Comparison of ENCODE assay signal across 8 cellular contexts in genomic region chr2:232875256-232876070, GRCh38. TPM values are rescaled to one million over a fixed set of nuclear protein-coding genes. Genes with fewer than 3 reads are reported as not detected.
A peak's percentile ranks its signal among the peaks of the same experiment; 100 is the strongest.
DNase-seq lines count a peak whose midpoint lies in the region; ATAC-seq and TF ChIP-seq lines count a peak whose summit lies in the region.

No MANE protein-coding gene starts in this region.

- H3K4me2 ChIP-seq in mammary epithelial cell (ENCODE audit: insufficient read depth, low read depth, low read length) = peak overlapping the region; percentile 73

- peaks cover 15% of the 10 kb centered on the region for H3K4me1 ChIP-seq in mammary epithelial cell (ENCODE audit: insufficient read depth, low read length)

- H3K27ac Mint-ChIP-seq in stimulated activated naive CD8-positive, alpha-beta T cell treated with anti-CD3 and anti-CD28 coated beads, Interleukin-15, Interleukin-2, amounts not matched to agents 100 ng/mL and 50 ng/mL, for 24 hours = no peak overlapping the region

- H3K9me3 Mint-ChIP-seq in stimulated activated naive CD8-positive, alpha-beta T cell treated with anti-CD3 and anti-CD28 coated beads, Interleukin-15, Interleukin-2, amounts not matched to agents 100 ng/mL and 50 ng/mL, for 24 hours = no peaks in the 10 kb centered on the region

- no peaks in the 10 kb centered on the region for H3K79me2 ChIP-seq in mammary epithelial cell (ENCODE audit: insufficient read depth, low read length)

- H3K9me3 ChIP-seq in mammary epithelial cell (replicated peaks; ENCODE audit: insufficient read depth, low read length) = no peaks in the 10 kb centered on the region

- TF ChIP-seq CTCF in mammary epithelial cell (conservative IDR thresholded peaks at IDR 0.05 in 1 of 2, IDR thresholded peaks at IDR 0.05 in 1 of 2; ENCODE audit: extremely low read depth in 1 of 2, insufficient read depth in 1 of 2, low read depth in 1 of 2, low read length in 2 of 2) = no peak

- H3K36me3 ChIP-seq in mammary epithelial cell (ENCODE audit: insufficient read depth, low read length) = no peaks in the 10 kb centered on the region

- no peaks in the 10 kb centered on the region for H3K4me1 Mint-ChIP-seq in stimulated activated naive CD8-positive, alpha-beta T cell treated with anti-CD3 and anti-CD28 coated beads, Interleukin-15, Interleukin-2, amounts not matched to agents 100 ng/mL and 50 ng/mL, for 24 hours (ENCODE audit: low read depth)

- no peaks in the 10 kb centered on the region for H3K27me3 ChIP-seq in mammary epithelial cell (ENCODE audit: insufficient read depth, low read length)

- peaks cover 15% of the 10 kb centered on the region for H3K27me3 Mint-ChIP-seq in stimulated activated naive CD8-positive, alpha-beta T cell treated with anti-CD3 and anti-CD28 coated beads, Interleukin-15, Interleukin-2, amounts not matched to agents 100 ng/mL and 50 ng/mL, for 24 hours

- H3K27ac ChIP-seq in mammary epithelial cell (ENCODE audit: insufficient read depth, low read depth, low read length) = no peak overlapping the region

- ATAC-seq in stimulated activated naive CD8-positive, alpha-beta T cell treated with anti-CD3 and anti-CD28 coated beads, Interleukin-15, Interleukin-2, amounts not matched to agents 100 U/mL and 50 U/mL, for 24 hours = no peak
- no peak for ATAC-seq in GM18520 (IDR thresholded peaks at IDR 0.05; ENCODE audit: unreplicated experiment)

- H3K4me3 Mint-ChIP-seq in stimulated activated naive CD8-positive, alpha-beta T cell treated with anti-CD3 and anti-CD28 coated beads, Interleukin-15, Interleukin-2, amounts not matched to agents 100 ng/mL and 50 ng/mL, for 24 hours = peak overlapping the region; percentile 35

- peak overlapping the region in 1 of 3 experiments; percentile 46 for H3K4me3 ChIP-seq in mammary epithelial cell (replicated peaks in 1 of 3; ENCODE audit: insufficient read depth in 1 of 3, low read depth in 2 of 3, low read length in 3 of 3)

- no peak overlapping the region for H2AFZ ChIP-seq in mammary epithelial cell (ENCODE audit: low read depth, low read length)

- no peak overlapping the region for H3K9ac ChIP-seq in mammary epithelial cell (ENCODE audit: insufficient read depth, low read length)

- WGBS in mammary epithelial cell (ENCODE audit: low coverage, missing lambda C conversion rate) = 53% methylated on average over 23 of the region's 30 CpGs

- dilution Hi-C loops in mammary epithelial cell (cut with HindIII; ENCODE audit: low sequenced_read_pairs) = no loop called here

- in situ Hi-C loops in mammary epithelial cell (cut with MboI; ENCODE audit: low sequenced_read_pairs in 2 of 2) = loop anchor here in 1 of 2 donors (25.0 kb wide), 1 partner anchor 162 kb away; the partner anchor contains the start of gene NEU2

- intact Hi-C loops in mammary epithelial cell (cut with micrococcal nuclease) = no loop called here

- BruUV-seq in mammary epithelial cell (replicated peaks; lab: Mats Ljungman, UMichigan) = no TSS peak

- no peak for DNase-seq in stimulated activated naive CD8-positive, alpha-beta T cell treated with anti-CD3 and anti-CD28 coated beads, Interleukin-15, Interleukin-2, amounts not matched to agents 100 U/mL and 50 U/mL, for 24 hours
- DNase-seq in mammary epithelial cell (no peak), medulla oblongata (ENCODE audit: extremely low spot score) (peak; percentile 78), NCI-H524 treated with DMSO at 0.1 percent for 48 hours (lab: John Stamatoyannopoulos, UW) (no peak), HT-29 (ENCODE audit: low spot score) (no peak), DMS114 treated with DMSO at 0.1 percent for 48 hours (lab: John Stamatoyannopoulos, UW; ENCODE audit: unreplicated experiment) (no peak)

- H3K36me3 Mint-ChIP-seq in stimulated activated naive CD8-positive, alpha-beta T cell treated with anti-CD3 and anti-CD28 coated beads, Interleukin-15, Interleukin-2, amounts not matched to agents 100 ng/mL and 50 ng/mL, for 24 hours (ENCODE audit: low read depth) = no peaks in the 10 kb centered on the region

- H4K20me1 ChIP-seq in mammary epithelial cell (ENCODE audit: insufficient read depth, low read length) = no peaks in the 10 kb centered on the region

- CTCF ChIA-PET in mammary epithelial cell (lab: Charles Lee; ENCODE audit: low non-redundant PET) = no interaction called here

RNA-seq across cellular contexts. Expression of gene SNORC, which starts 5.4 kb away (rescaled TPM):
- 1 to 10 TPM; 1.5 to 4.3 TPM for total RNA-seq in mammary epithelial cell
- polyA plus RNA-seq in mammary epithelial cell = 0.41 TPM
- not detected for polyA minus RNA-seq in mammary epithelial cell
- 2.6 and 4.9 TPM in 2 replicates for total RNA-seq in HT-29 (2014; rRNA removed; shearing (Covaris generic))
